Comparison of ENCODE assay signal across 28 cellular contexts in the genomic region with DNA sequence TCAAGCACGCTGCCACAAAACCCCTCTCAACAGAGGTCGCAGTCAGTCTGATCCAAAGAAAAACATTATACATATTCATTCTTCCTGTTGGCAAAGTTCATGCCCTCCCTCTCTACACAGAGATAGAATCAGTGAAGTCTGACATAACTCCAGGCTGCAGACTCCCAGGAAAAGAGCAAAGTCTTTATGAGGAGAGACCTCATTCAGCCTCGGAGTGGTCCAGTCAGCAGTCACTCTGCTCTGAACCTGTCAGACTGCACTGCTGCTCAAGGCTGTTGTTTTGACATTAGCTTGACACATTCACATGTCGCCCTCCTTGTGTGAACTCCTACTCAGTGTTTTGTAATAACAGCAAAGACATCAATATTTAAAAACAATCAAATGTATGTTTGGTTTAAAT.
"Had no signal": no experiment of that assay in that cellular context is flagged by ENCODE, and none has a peak within 500 bp of the region (broad histone marks: within the 10 kb centered on the region; RNA-seq: fewer than 3 reads in every experiment).

No MANE protein-coding gene starts in this region.

- ATAC-seq: heart left ventricle; left colon; mucosa of descending colon; naive thymus-derived CD4-positive, alpha-beta T cell; natural killer cell treated with Interleukin-12 subunit alpha and Interleukin-12 subunit beta and Interleukin-15 and Interleukin-18, amount 100 ng/mL, for 72 hours; sciatic nerve; stimulated activated naive B cell treated with anti-CD40 and anti-IgM and Interleukin-4, amounts not matched to agents 10 μg/mL and 1 μg/mL and 100 μg/mL, for 72 hours; stimulated activated naive CD8-positive, alpha-beta T cell treated with anti-CD3 and anti-CD28 coated beads, Interleukin-15, Interleukin-2, amounts not matched to agents 100 U/mL and 50 U/mL, for 24 hours had no signal

- H3K27me3 ChIP-seq: heart left ventricle, ovary, right atrium auricular region, stomach, testis, thyroid gland, transverse colon, upper lobe of left lung, vagina had no signal

- H3K36me3 ChIP-seq: heart left ventricle, left ventricle myocardium inferior, ovary, prostate gland, right atrium auricular region, stomach, thyroid gland, transverse colon, upper lobe of left lung, vagina had no signal

- H3K9me3 ChIP-seq: mucosa of descending colon, prostate gland, testis, thyroid gland, transverse colon, vagina had no signal

- H3K4me1 ChIP-seq: heart left ventricle, left ventricle myocardium inferior, prostate gland, right atrium auricular region, stomach, testis, transverse colon, upper lobe of left lung, vagina had no signal

- H3K27ac ChIP-seq: heart left ventricle, left ventricle myocardium inferior, ovary, prostate gland, right atrium auricular region, skin epidermis, stomach, testis, thyroid gland, transverse colon, upper lobe of left lung, vagina had no signal

- H3K4me3 ChIP-seq: heart left ventricle, left ventricle myocardium inferior, mucosa of descending colon, ovary, prostate gland, right atrium auricular region, skin epidermis, stomach, testis, thyroid gland, transverse colon, upper lobe of left lung, vagina had no signal

- DNase-seq: heart left ventricle; hypothalamus; immature natural killer cell; kidney; left colon; left ventricle myocardium inferior; midbrain; mucosa of descending colon; naive thymus-derived CD4-positive, alpha-beta T cell; ovary; posterior cingulate gyrus; stimulated activated CD4-positive, alpha-beta T cell treated with anti-CD3 and anti-CD28 coated beads, Interleukin-12 subunit alpha, Interleukin-12 subunit beta, amount 100 ng/mL, for 4 hours; stimulated activated CD4-positive, alpha-beta T cell treated with anti-CD3 and anti-CD28 coated beads, Interleukin-15, amount 100 ng/mL, for 24 hours; stimulated activated CD4-positive, alpha-beta T cell treated with anti-CD3 and anti-CD28 coated beads, Interleukin-2, amount 100 ng/mL, for 24 hours; stimulated activated CD4-positive, alpha-beta T cell treated with anti-CD3 and anti-CD28 coated beads, Interleukin-4, amount 100 ng/mL, for 1 hour; stimulated activated naive B cell treated with anti-CD40 and anti-IgM and Interleukin-4, amounts not matched to agents 10 μg/mL and 1 μg/mL and 100 μg/mL, for 72 hours; stimulated activated naive CD8-positive, alpha-beta T cell treated with anti-CD3 and anti-CD28 coated beads, Interleukin-15, Interleukin-2, amounts not matched to agents 100 U/mL and 50 U/mL, for 24 hours; stomach; testis; thyroid gland; transverse colon; upper lobe of left lung had no signal
